Comparison of ENCODE assay signal across 8 cellular contexts in genomic region chr17:67718325-67718941, GRCh38. TPM values are rescaled to one million over a fixed set of nuclear protein-coding genes. Genes with fewer than 3 reads are reported as not detected.
A peak's percentile ranks its signal among the peaks of the same experiment; 100 is the strongest.
DNase-seq lines count a peak whose midpoint lies in the region; ATAC-seq, FAIRE-seq and TF ChIP-seq lines count a peak whose summit lies in the region.

No MANE protein-coding gene starts in this region.

- H3K36me3 Mint-ChIP-seq in activated T-cell treated with anti-CD3 and anti-CD28 coated beads, Interleukin-2, amount 50 U/mL, for 24 hours (ENCODE audit: low read depth) = peaks cover 56% of the 10 kb centered on the region
- peaks cover 8% of the 10 kb centered on the region for H3K36me3 Mint-ChIP-seq in progenitor cell of endocrine pancreas (ENCODE audit: insufficient read depth)

- TF ChIP-seq POLR2A in A549 (IDR thresholded peaks at IDR 0.05; ENCODE audit: low read length) = no peak
- no peak for TF ChIP-seq POLR2A in gastroesophageal sphincter (IDR thresholded peaks at IDR 0.05)

- peaks cover 29% of the 10 kb centered on the region for H3K4me1 Mint-ChIP-seq in activated T-cell treated with anti-CD3 and anti-CD28 coated beads, Interleukin-2, amount 50 U/mL, for 24 hours (ENCODE audit: low read depth)
- H3K4me1 Mint-ChIP-seq in progenitor cell of endocrine pancreas (ENCODE audit: low read depth) = peaks cover 9% of the 10 kb centered on the region

- WGBS in A549 (ENCODE audit: missing lambda C conversion rate) = under 1% methylated on average over 16 of the region's 16 CpGs
- WGBS in gastroesophageal sphincter (ENCODE audit: low coverage in 1 of 2), 2 donors = 0 to 2% methylated on average over 13 to 14 of the region's 16 CpGs

- POLR2A ChIA-PET in A549 (lab: Yijun Ruan, JAX) = interaction anchor here (0.5 to 1.0 kb wide), 3 partner anchors 60 to 107 kb away, joined by 3 to 8 read pairs (median 4); partner anchors contain the start of gene BPTF

- TF ChIP-seq RAD21 in A549 (conservative IDR thresholded peaks at IDR 0.05 in 1 of 2, IDR thresholded peaks at IDR 0.05 in 1 of 2) = no peak

- H3K9me3 ChIP-seq in A549 (no peaks in the 10 kb centered on the region), gastroesophageal sphincter (no peaks in the 10 kb centered on the region)

- H3K9me3 Mint-ChIP-seq in activated T-cell treated with anti-CD3 and anti-CD28 coated beads, Interleukin-2, amount 50 U/mL, for 24 hours = no peaks in the 10 kb centered on the region
- H3K9me3 Mint-ChIP-seq in progenitor cell of endocrine pancreas (ENCODE audit: low read depth) = peaks cover under 1% of the 10 kb centered on the region

- FAIRE-seq in A549 (lab: Jason Lieb, UNC) = no peak

- no peaks in the 10 kb centered on the region for H3K27me3 ChIP-seq in gastroesophageal sphincter

- peak overlapping the region; percentile 100 for H3K27ac Mint-ChIP-seq in activated T-cell treated with anti-CD3 and anti-CD28 coated beads, Interleukin-2, amount 50 U/mL, for 24 hours
- peak overlapping the region; percentile 99 for H3K27ac Mint-ChIP-seq in progenitor cell of endocrine pancreas

- H3K27ac ChIP-seq in A549 = peak overlapping the region; percentile 89 to 93
- peak overlapping the region; percentile 80 to 90 (median 88) for H3K27ac ChIP-seq in gastroesophageal sphincter

- H3K27me3 Mint-ChIP-seq in activated T-cell treated with anti-CD3 and anti-CD28 coated beads, Interleukin-2, amount 50 U/mL, for 24 hours = no peaks in the 10 kb centered on the region
- no peaks in the 10 kb centered on the region for H3K27me3 Mint-ChIP-seq in progenitor cell of endocrine pancreas

- H3K4me3 ChIP-seq in A549 (peak overlapping the region; percentile 73), GM12865 (ENCODE audit: low read depth, low read length) (peak overlapping the region; percentile 65), gastroesophageal sphincter (peak overlapping the region; percentile 80 to 92)

- H3K36me3 ChIP-seq in gastroesophageal sphincter = peaks cover 0 to 30% of the 10 kb centered on the region in 2 donors

- TF ChIP-seq EP300 in A549 (IDR thresholded peaks at IDR 0.05) = no peak
- TF ChIP-seq EP300 in gastroesophageal sphincter (IDR thresholded peaks at IDR 0.05) = no peak

- CTCF ChIA-PET in A549 (lab: Yijun Ruan, JAX) = interaction anchor here (0.6 to 4.8 kb wide), 16 partner anchors 8 to 425 kb away, joined by 3 to 37 read pairs (median 4); partner anchors contain the start of gene BPTF

- H3K4me2 ChIP-seq in A549 = peak overlapping the region; percentile 99

- H3K4me3 Mint-ChIP-seq in activated T-cell treated with anti-CD3 and anti-CD28 coated beads, Interleukin-2, amount 50 U/mL, for 24 hours = peak overlapping the region; percentile 96
- H3K4me3 Mint-ChIP-seq in progenitor cell of endocrine pancreas (ENCODE audit: low read depth) = peak overlapping the region; percentile 98

- TF ChIP-seq CTCF in A549 (IDR thresholded peaks at IDR 0.05) = no peak
- no peak for TF ChIP-seq CTCF in GM12865 (IDR thresholded peaks at IDR 0.05; ENCODE audit: insufficient read depth, low read depth, low read length, missing control alignments)
- TF ChIP-seq CTCF in gastroesophageal sphincter (IDR thresholded peaks at IDR 0.05) = no peak
- no peak for TF ChIP-seq CTCF in progenitor cell of endocrine pancreas (IDR thresholded peaks at IDR 0.05; ENCODE audit: unreplicated experiment)

- peak; percentile 36 to 62; a peak in 4 of 6 replicates for ATAC-seq in A549
- no peak for ATAC-seq in gastroesophageal sphincter
- ATAC-seq in HG02870 (IDR thresholded peaks at IDR 0.05; ENCODE audit: unreplicated experiment) = no peak

- DNase-seq in A549 (ENCODE audit: low read depth in 1 of 2, low spot score in 1 of 2) = peak; percentile 32 to 55
- peak; percentile 44 for DNase-seq in GM12865 (ENCODE audit: low read depth)
- peak; percentile 21 for DNase-seq in LoVo (ENCODE audit: low spot score)
- DNase-seq in activated T-cell treated with anti-CD3 and anti-CD28 coated beads, Interleukin-2, amount 50 U/mL, for 24 hours = no peak
- DNase-seq in progenitor cell of endocrine pancreas (ENCODE audit: low spot score, unreplicated experiment) = peak; percentile 14
- no peak for DNase-seq in NCI-H1092 (lab: John Stamatoyannopoulos, UW)

- H3K4me1 ChIP-seq in A549 = peaks cover 17% of the 10 kb centered on the region
- peaks cover 0 to 29% (median 11%) of the 10 kb centered on the region in 3 donors for H3K4me1 ChIP-seq in gastroesophageal sphincter

TF ChIP-seq in A549, 52 proteins besides CTCF, POLR2A, EP300 and RAD21:
- TF ChIP-seq HDAC2 (IDR thresholded peaks at IDR 0.05) (0 out of 2 replicates have a peak, but pooled peaks have one; percentile 7), CBX8 (IDR thresholded peaks at IDR 0.05) (no peak), REST (IDR thresholded peaks at IDR 0.05) (no peak), PHF8 (IDR thresholded peaks at IDR 0.05; ENCODE audit: borderline replicate concordance, low read depth) (0 out of 2 replicates have a peak, but pooled peaks have one; percentile 7), FOXS1 (CRISPR knock-in tag; IDR thresholded peaks at IDR 0.05) (no peak), PBX3 (IDR thresholded peaks at IDR 0.05) (no peak), FOSL2 (IDR thresholded peaks at IDR 0.05) (no peak), FOSL2 (CRISPR knock-in tag; IDR thresholded peaks at IDR 0.05) (no peak)

RNA-seq across cellular contexts. Expression of gene NOL11, which starts 0.7 kb away (rescaled TPM):
- polyA plus RNA-seq in A549 (2011; rRNA removed) = 105 and 118 TPM in 2 replicates
- polyA plus RNA-seq in A549 (2012; cell fraction: cytosol; rRNA removed) = 29.8 and 30.0 TPM in 2 replicates
- 26.3 and 40.7 TPM in 2 replicates for polyA plus RNA-seq in A549 (2012; cell fraction: nucleus; rRNA removed)
- 79.6 to 94.0 TPM (median 93.8 TPM) in 3 replicates for polyA plus RNA-seq in A549 (2017; fragmentation: RNase III; extraction: RNeasy Plus Mini Kit Qiagen cat#74134 plus additional on column Dnase treatment)
- polyA minus RNA-seq in A549 (2011; rRNA and poly(A)+ RNA removed) = 48.4 and 76.4 TPM in 2 replicates
- total RNA-seq in gastroesophageal sphincter = 10 to 100 TPM; 20.5 to 26.2 (median 22.6) TPM
- total RNA-seq in progenitor cell of endocrine pancreas = 58.0 and 63.0 TPM in 2 replicates

Comparison
In these comparisons a context has a peak if more than half of its experiments do, and no peak if none do; other contexts are left out.
1. ATAC-seq: peak in A549 (2 of 2); none in gastroesophageal sphincter (single experiment) and HG02870 (single experiment).
2. DNase-seq: peak in A549 (2 of 2), GM12865 (single experiment), LoVo (single experiment) and progenitor cell of endocrine pancreas (single experiment); none in activated T-cell treated with anti-CD3 and anti-CD28 coated beads, Interleukin-2, amount 50 U/mL, for 24 hours (single experiment) and NCI-H1092 (single experiment).
3. Peak in every context shown above with its lines, with median percentiles within 50 percentile points of each other: H3K4me3 ChIP-seq.